In the genomic region with DNA sequence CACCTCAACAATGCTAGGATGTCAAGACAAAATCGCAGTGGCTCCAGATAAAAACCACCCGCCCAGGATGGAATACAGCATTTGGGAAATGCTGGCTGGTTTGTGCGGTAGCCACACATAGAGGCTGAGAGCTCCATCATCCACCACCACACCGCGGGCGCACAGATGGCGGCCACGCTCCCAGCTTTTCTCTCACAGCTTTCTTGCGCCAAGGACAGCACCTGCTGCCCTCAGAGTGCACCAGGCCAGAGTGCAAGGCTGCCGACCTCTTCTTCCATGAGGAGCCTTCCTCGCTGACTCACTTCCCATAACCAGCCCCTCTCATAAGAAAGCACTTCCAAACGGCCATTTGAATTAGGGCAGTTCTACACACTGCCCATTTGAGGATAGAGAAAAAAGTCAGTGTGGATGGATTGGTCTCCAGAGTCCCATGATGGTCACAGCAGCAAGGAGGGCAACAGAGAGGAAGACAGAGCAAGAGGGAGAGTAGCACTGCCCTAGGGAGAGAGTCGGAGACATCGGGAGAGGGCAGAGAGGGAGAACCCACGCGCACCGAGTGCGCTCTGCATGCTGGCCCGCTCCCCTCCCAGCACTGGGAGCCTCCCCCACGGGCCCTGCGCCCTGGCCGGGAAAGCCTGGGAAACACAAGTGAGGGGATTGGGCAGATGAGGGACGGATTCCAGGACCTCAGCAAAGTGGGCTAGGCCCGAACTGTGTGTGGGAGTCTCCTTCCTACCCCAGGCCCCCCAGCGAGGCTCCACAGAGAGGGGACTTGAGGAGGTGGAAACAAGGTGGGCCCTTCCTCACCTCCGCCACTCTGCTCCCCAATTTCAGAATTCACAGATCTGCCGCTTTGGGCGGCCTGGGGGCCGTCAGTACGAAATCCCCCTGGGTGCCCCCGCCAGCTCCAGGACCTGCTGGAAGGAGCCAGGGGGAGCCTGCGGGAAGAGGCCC, we compare ENCODE assay signal across 15 cellular contexts.
DNase-seq lines count a peak whose midpoint lies in the region; ATAC-seq and TF ChIP-seq lines count a peak whose summit lies in the region.
"Had no signal": no experiment of that assay in that cellular context is flagged by ENCODE, and none has a peak within 500 bp of the region (broad histone marks: within the 10 kb centered on the region; RNA-seq: fewer than 3 reads in every experiment).

No MANE protein-coding gene starts in this region.

- no peak overlapping the region for H3K56ac ChIP-seq in IMR-90 (ENCODE audit: extremely low read depth, insufficient read depth, low read length)

- TF ChIP-seq EP300 in gastroesophageal sphincter (IDR thresholded peaks at IDR 0.05) = no peak

- H3F3A ChIP-seq in GM23338 (replicated peaks; ENCODE audit: low read depth) = no peaks in the 10 kb centered on the region

- H3K27me3 Mint-ChIP-seq in GM23338 (ENCODE audit: insufficient read depth, low read depth, poor library complexity) = peaks cover 2% of the 10 kb centered on the region

- no peak overlapping the region for H4K5ac ChIP-seq in IMR-90 (ENCODE audit: low read depth, low read length)

- H4K20me1 ChIP-seq in GM23338 (replicated peaks; ENCODE audit: insufficient read depth) = no peaks in the 10 kb centered on the region
- H4K20me1 ChIP-seq in IMR-90 (ENCODE audit: insufficient read depth, low read length) = no peaks in the 10 kb centered on the region

- H3K27ac ChIP-seq in GM23338 (ENCODE audit: low read depth) (no peak overlapping the region), IMR-90 (ENCODE audit: insufficient read depth, low read length) (no peak overlapping the region), gastroesophageal sphincter (peak overlapping the region in 3 of 4 donors; percentile 58 to 70 (median 64)), prostate gland (no peak overlapping the region)

- 0 out of 3 replicates have a peak overlapping the region, but pooled peaks have one; percentile 7 for H2BK15ac ChIP-seq in IMR-90 (ENCODE audit: low read depth, low read length)

- BruUV-seq in IMR-90 (replicated peaks; lab: Mats Ljungman, UMichigan) = no TSS peak

- TF ChIP-seq POLR2A in IMR-90 (IDR thresholded peaks at IDR 0.05; ENCODE audit: low read depth, low read length) = no peak
- TF ChIP-seq POLR2A in gastroesophageal sphincter (IDR thresholded peaks at IDR 0.05) = no peak
- no peak for TF ChIP-seq POLR2A in prostate gland (IDR thresholded peaks at IDR 0.05)

- peak; percentile 67 for ATAC-seq in GM23338
- ATAC-seq in IMR-90 (ENCODE audit: low read depth) = no peak
- no peak for ATAC-seq in gastroesophageal sphincter

- no peak for DNase-seq in GM23338 (ENCODE audit: low spot score)
- DNase-seq in IMR-90 = no peak
- peak; percentile 48 for DNase-seq in posterior vena cava (ENCODE audit: low spot score)
- no peak for DNase-seq in prostate gland (ENCODE audit: low spot score)
- DNase-seq in NCI-H446 treated with DMSO at 0.1 percent for 48 hours (lab: John Stamatoyannopoulos, UW) = no peak
- DNase-seq in NK-92 (lab: John Stamatoyannopoulos, UW; ENCODE audit: unreplicated experiment) = no peak
- DNase-seq: BE2C; CD4-positive, alpha-beta memory T cell; Kasumi-1; NCI-H1417; NCI-H2029; NCI-H2171 treated with DMSO at 0.1 percent for 48 hours; NCI-H510A; SHP77 treated with DMSO at 0.1 percent for 48 hours had no signal

- peaks cover 22% of the 10 kb centered on the region for H3K4me1 Mint-ChIP-seq in GM23338
- H3K4me1 Mint-ChIP-seq: CD4-positive, alpha-beta memory T cell had no signal

- H2AK5ac ChIP-seq in IMR-90 (ENCODE audit: low read depth, low read length) = peak overlapping the region; percentile 23; the same call in 1 of the 2 replicates

- peak overlapping the region; percentile 95 for H2AFZ ChIP-seq in GM23338
- no peak overlapping the region for H2AFZ ChIP-seq in IMR-90 (replicated peaks; ENCODE audit: low read length, poor library complexity)

- peak overlapping the region; percentile 57 for H2AK9ac ChIP-seq in IMR-90 (replicated peaks; ENCODE audit: low read depth, low read length, poor library complexity)

- no peaks in the 10 kb centered on the region for H3K36me3 ChIP-seq in GM23338 (ENCODE audit: insufficient read depth)
- H3K36me3 ChIP-seq in IMR-90 (ENCODE audit: control insufficient read depth, insufficient read depth, low read length) = no peaks in the 10 kb centered on the region
- H3K36me3 ChIP-seq in gastroesophageal sphincter = no peaks in the 10 kb centered on the region
- H3K36me3 ChIP-seq in prostate gland = no peaks in the 10 kb centered on the region
- H3K36me3 ChIP-seq: BE2C had no signal

- H4K8ac ChIP-seq in IMR-90 (ENCODE audit: low read depth in 2 of 2, low read length in 2 of 2) = no peak overlapping the region

- H3K9me3 ChIP-seq in IMR-90 (ENCODE audit: control insufficient read depth, insufficient read depth, low read length) = no peaks in the 10 kb centered on the region
- H3K9me3 ChIP-seq in gastroesophageal sphincter = no peaks in the 10 kb centered on the region
- H3K9me3 ChIP-seq in prostate gland = no peaks in the 10 kb centered on the region
- H3K9me3 ChIP-seq: BE2C had no signal

- H3K79me1 ChIP-seq in IMR-90 (ENCODE audit: low read depth in 1 of 2, low read length in 2 of 2) = no peaks in the 10 kb centered on the region

- H3K9me1 ChIP-seq in IMR-90 (ENCODE audit: insufficient read depth, low read length) = no peaks in the 10 kb centered on the region

- no peak overlapping the region for H3K14ac ChIP-seq in IMR-90 (replicated peaks; ENCODE audit: low read depth, low read length)

- in situ Hi-C loops in IMR-90 (cut with MboI; ENCODE audit: low sequenced_read_pairs) = no loop called here

- TF ChIP-seq CTCF in GM23338 (conservative IDR thresholded peaks at IDR 0.05; ENCODE audit: low read depth in 2 of 2) = no peak
- TF ChIP-seq CTCF in IMR-90 (conservative IDR thresholded peaks at IDR 0.05; ENCODE audit: low read depth, low read length) = no peak
- TF ChIP-seq CTCF in gastroesophageal sphincter (IDR thresholded peaks at IDR 0.05) = no peak
- TF ChIP-seq CTCF in prostate gland (IDR thresholded peaks at IDR 0.05) = no peak

- no peak overlapping the region for H4K91ac ChIP-seq in IMR-90 (ENCODE audit: insufficient read depth, low read depth, low read length)

- no peaks in the 10 kb centered on the region for H3K27me3 ChIP-seq in GM23338 (ENCODE audit: insufficient read depth)
- no peaks in the 10 kb centered on the region for H3K27me3 ChIP-seq in IMR-90 (ENCODE audit: control insufficient read depth, insufficient read depth, low read length)
- no peaks in the 10 kb centered on the region for H3K27me3 ChIP-seq in gastroesophageal sphincter
- no peaks in the 10 kb centered on the region for H3K27me3 ChIP-seq in prostate gland (replicated peaks; ENCODE audit: insufficient read depth)
- H3K27me3 ChIP-seq: BE2C had no signal

- H3K4me3 Mint-ChIP-seq in GM23338 = no peak overlapping the region
- H3K4me3 Mint-ChIP-seq: CD4-positive, alpha-beta memory T cell had no signal

- H3K79me2 ChIP-seq in GM23338 (replicated peaks; ENCODE audit: insufficient read depth) = no peaks in the 10 kb centered on the region

- no peak overlapping the region for H2BK120ac ChIP-seq in IMR-90 (ENCODE audit: low read depth, low read length)

- peak overlapping the region; percentile 2; the same call in 1 of the 2 replicates for H3K18ac ChIP-seq in IMR-90 (ENCODE audit: low read depth, low read length)

- H2BK5ac ChIP-seq in IMR-90 (ENCODE audit: low read depth, low read length, poor library complexity, severe bottlenecking) = no peak overlapping the region

- no peak overlapping the region for H3K23ac ChIP-seq in IMR-90 (ENCODE audit: low read depth, low read length)

- POLR2A ChIA-PET in IMR-90 (lab: Charles Lee; ENCODE audit: unreplicated experiment) = no interaction called here

- TF ChIP-seq RAD21 in IMR-90 (IDR thresholded peaks at IDR 0.05; ENCODE audit: low read length) = no peak

- H2BK20ac ChIP-seq in IMR-90 (ENCODE audit: low read depth, low read length) = peak overlapping the region; percentile 34; the same call in 1 of the 2 replicates

- H3K4me2 ChIP-seq in GM23338 = no peak overlapping the region
- H3K4me2 ChIP-seq in IMR-90 (ENCODE audit: low read depth, low read length) = no peak overlapping the region

- H3K9ac ChIP-seq in IMR-90 (ENCODE audit: low read depth, low read length) = no peak overlapping the region

- no peak overlapping the region for H3K27ac Mint-ChIP-seq in GM23338
- H3K27ac Mint-ChIP-seq: CD4-positive, alpha-beta memory T cell had no signal

- H3K9me3 Mint-ChIP-seq in GM23338 = no peaks in the 10 kb centered on the region
- H3K9me3 Mint-ChIP-seq: CD4-positive, alpha-beta memory T cell had no signal

- no peak overlapping the region for H3K4me3 ChIP-seq in GM23338
- no peak overlapping the region for H3K4me3 ChIP-seq in IMR-90 (ENCODE audit: insufficient read depth, low read depth, low read length)
- no peak overlapping the region for H3K4me3 ChIP-seq in gastroesophageal sphincter
- H3K4me3 ChIP-seq in prostate gland = no peak overlapping the region

- no peaks in the 10 kb centered on the region for H3K36me3 Mint-ChIP-seq in GM23338 (ENCODE audit: low read depth)
- H3K36me3 Mint-ChIP-seq: CD4-positive, alpha-beta memory T cell had no signal

- H3K4ac ChIP-seq in IMR-90 (ENCODE audit: low read depth, low read length) = no peak overlapping the region; the same call in 1 of the 2 replicates

- H3K4me1 ChIP-seq in GM23338 (ENCODE audit: insufficient read depth) = peaks cover 17% of the 10 kb centered on the region
- peaks cover 10% of the 10 kb centered on the region for H3K4me1 ChIP-seq in IMR-90 (ENCODE audit: control insufficient read depth, insufficient read depth, low read length)
- peaks cover 0 to 31% (median 5%) of the 10 kb centered on the region in 3 donors for H3K4me1 ChIP-seq in gastroesophageal sphincter
- no peaks in the 10 kb centered on the region for H3K4me1 ChIP-seq in prostate gland (replicated peaks)
- H3K4me1 ChIP-seq: BE2C had no signal

- H3K9me2 ChIP-seq in GM23338 (ENCODE audit: insufficient read depth) = no peaks in the 10 kb centered on the region

- intact Hi-C loops in IMR-90 (cut with micrococcal nuclease) (no loop called here), posterior vena cava (cut with DNase I) (no loop called here), prostate gland (cut with DNase I) (no loop called here)

- WGBS in IMR-90 (ENCODE audit: extremely low coverage in 2 of 2, insufficient read length in 1 of 2), 2 experiments = 96% methylated on average over 7 of the region's 32 CpGs; no CpG with 5 or more reads in 1 of the 2 experiments
- WGBS in gastroesophageal sphincter (ENCODE audit: low coverage in 1 of 2), 2 donors = 66 to 82% methylated on average over 5 to 18 of the region's 32 CpGs
- WGBS in prostate gland = 90% methylated on average over 32 of the region's 32 CpGs

- dilution Hi-C loops in IMR-90 (cut with HindIII; ENCODE audit: low sequenced_read_pairs, unreplicated experiment) = no loop called here

- CTCF ChIA-PET in IMR-90 (lab: Yijun Ruan, JAX) = no interaction called here

TF ChIP-seq in GM23338, 12 proteins besides CTCF, POLR2A, EP300 and RAD21 (continues in another document):
- TF ChIP-seq ZNF331 (CRISPR knock-in tag; IDR thresholded peaks at IDR 0.05; ENCODE audit: low read depth) = no peak
- TF ChIP-seq POLR2AphosphoS5 (IDR thresholded peaks at IDR 0.05; ENCODE audit: low read depth) = no peak

Comparison
In these comparisons a context has a peak if more than half of its experiments do, and no peak if none do; other contexts are left out.
1. H3K27ac ChIP-seq: peak in gastroesophageal sphincter (3 of 4); none in GM23338 (single experiment), IMR-90 (single experiment) and prostate gland (0 of 2).